In the genomic region with DNA sequence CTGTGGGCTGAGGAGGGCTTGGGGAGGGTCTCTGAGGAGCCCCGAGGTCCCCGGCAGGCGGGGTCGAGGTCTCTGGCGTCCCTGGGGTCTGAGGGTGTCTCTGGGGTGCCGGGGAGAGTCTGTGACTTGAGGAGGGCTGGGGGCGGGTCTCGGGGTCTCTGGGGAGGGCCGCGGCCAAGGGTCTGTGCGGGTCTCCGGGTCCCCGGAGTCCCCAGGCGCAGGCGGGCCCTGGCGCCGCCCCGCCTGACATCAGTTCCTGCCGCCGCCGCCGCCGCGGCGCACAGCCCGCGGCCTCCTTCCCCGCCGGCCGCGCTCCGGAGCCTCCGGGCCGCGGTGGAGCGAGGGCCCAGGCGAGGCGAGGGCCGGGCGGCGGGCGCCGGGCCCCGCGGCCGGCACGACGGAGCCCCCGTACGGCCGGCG, we compare ENCODE assay signal across 8 cellular contexts. TPM values are rescaled to one million over a fixed set of nuclear protein-coding genes. Genes with fewer than 3 reads are reported as not detected.
A peak's percentile ranks its signal among the peaks of the same experiment; 100 is the strongest.
DNase-seq lines count a peak whose midpoint lies in the region; FAIRE-seq and TF ChIP-seq lines count a peak whose summit lies in the region.

A gene with protein sequence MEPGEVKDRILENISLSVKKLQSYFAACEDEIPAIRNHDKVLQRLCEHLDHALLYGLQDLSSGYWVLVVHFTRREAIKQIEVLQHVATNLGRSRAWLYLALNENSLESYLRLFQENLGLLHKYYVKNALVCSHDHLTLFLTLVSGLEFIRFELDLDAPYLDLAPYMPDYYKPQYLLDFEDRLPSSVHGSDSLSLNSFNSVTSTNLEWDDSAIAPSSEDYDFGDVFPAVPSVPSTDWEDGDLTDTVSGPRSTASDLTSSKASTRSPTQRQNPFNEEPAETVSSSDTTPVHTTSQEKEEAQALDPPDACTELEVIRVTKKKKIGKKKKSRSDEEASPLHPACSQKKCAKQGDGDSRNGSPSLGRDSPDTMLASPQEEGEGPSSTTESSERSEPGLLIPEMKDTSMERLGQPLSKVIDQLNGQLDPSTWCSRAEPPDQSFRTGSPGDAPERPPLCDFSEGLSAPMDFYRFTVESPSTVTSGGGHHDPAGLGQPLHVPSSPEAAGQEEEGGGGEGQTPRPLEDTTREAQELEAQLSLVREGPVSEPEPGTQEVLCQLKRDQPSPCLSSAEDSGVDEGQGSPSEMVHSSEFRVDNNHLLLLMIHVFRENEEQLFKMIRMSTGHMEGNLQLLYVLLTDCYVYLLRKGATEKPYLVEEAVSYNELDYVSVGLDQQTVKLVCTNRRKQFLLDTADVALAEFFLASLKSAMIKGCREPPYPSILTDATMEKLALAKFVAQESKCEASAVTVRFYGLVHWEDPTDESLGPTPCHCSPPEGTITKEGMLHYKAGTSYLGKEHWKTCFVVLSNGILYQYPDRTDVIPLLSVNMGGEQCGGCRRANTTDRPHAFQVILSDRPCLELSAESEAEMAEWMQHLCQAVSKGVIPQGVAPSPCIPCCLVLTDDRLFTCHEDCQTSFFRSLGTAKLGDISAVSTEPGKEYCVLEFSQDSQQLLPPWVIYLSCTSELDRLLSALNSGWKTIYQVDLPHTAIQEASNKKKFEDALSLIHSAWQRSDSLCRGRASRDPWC (plus strand): TSS at position 279 of the 420 bp plus-strand sequence. CDS start 239 bp downstream, outside the sequence.

- H3K36me3 ChIP-seq in bronchial epithelial cell (ENCODE audit: control insufficient read depth, insufficient read depth, low read length) (no peaks in the 10 kb centered on the region), kidney (ENCODE audit: control insufficient read depth in 1 of 2, insufficient read depth in 2 of 2, low read length in 2 of 2) (no peaks in the 10 kb centered on the region)

- peaks cover 3 to 7% of the 10 kb centered on the region in 2 donors for H3K4me1 ChIP-seq in kidney (ENCODE audit: control insufficient read depth in 1 of 2, insufficient read depth in 1 of 2, low read depth in 1 of 2, low read length in 2 of 2)

- no peaks in the 10 kb centered on the region for H3K27me3 ChIP-seq in bronchial epithelial cell (ENCODE audit: control insufficient read depth, insufficient read depth, low read length)

- no peaks in the 10 kb centered on the region for H3K9me3 ChIP-seq in kidney (ENCODE audit: control insufficient read depth in 1 of 2, low read length in 2 of 2)

- H3K9ac ChIP-seq in kidney (ENCODE audit: low read length in 2 of 2): peak within 1 kb of the TSS; percentile 81 to 99

- intact Hi-C loops in kidney (cut with DNase I): no loop called here

- DNase-seq in DMS79 treated with DMSO at 0.1 percent for 48 hours (lab: John Stamatoyannopoulos, UW) (peak; percentile 10), DMS79 (lab: John Stamatoyannopoulos, UW) (no peak), HT1080 (ENCODE audit: low read depth) (no peak), UCSD-AML1 (lab: John Stamatoyannopoulos, UW; ENCODE audit: unreplicated experiment) (peak; percentile 55), bronchial epithelial cell (ENCODE audit: low read depth) (no peak), kidney (peak; percentile 78), SK-N-DZ (ENCODE audit: low spot score) (no peak)
- peak; percentile 62 for DNase-seq in stimulated activated CD4-positive, alpha-beta T cell treated with anti-CD3 and anti-CD28 coated beads, Interleukin-15, amount 100 ng/mL, for 24 hours

- H3K27ac ChIP-seq in kidney (ENCODE audit: low read depth in 2 of 2, low read length in 2 of 2): peak within 1 kb of the TSS; percentile 83 to 88

- H3K4me3 ChIP-seq in bronchial epithelial cell (ENCODE audit: low read depth, low read length) (peak within 1 kb of the TSS; percentile 68), kidney (ENCODE audit: low read length in 2 of 2) (peak within 1 kb of the TSS; percentile 75 to 89)

- TF ChIP-seq CTCF in bronchial epithelial cell (IDR thresholded peaks at IDR 0.05; ENCODE audit: insufficient read depth, low read length, severe bottlenecking) (no peak), kidney (IDR thresholded peaks at IDR 0.05; ENCODE audit: borderline replicate concordance, extremely low read depth, insufficient read depth) (no peak)

- FAIRE-seq in bronchial epithelial cell (lab: Jason Lieb, UNC): no peak
- no peak for FAIRE-seq in kidney (lab: Jason Lieb, UNC)

RNA-seq across cellular contexts. Expression of the gene that starts here (rescaled TPM):
- total RNA-seq in HT1080 (2014; rRNA removed; shearing (Covaris generic)): 44.4 and 45.2 TPM in 2 replicates
- 38.3 and 46.4 TPM in 2 replicates for polyA plus RNA-seq in HT1080 (2015; cell fraction: cytosol; rRNA removed)
- polyA plus RNA-seq in HT1080 (2015; cell fraction: nucleus; rRNA removed): 58.7 and 61.7 TPM in 2 replicates
- total RNA-seq in bronchial epithelial cell: 52.0 and 60.6 TPM in 2 replicates
- 65.7 TPM for total RNA-seq in kidney
- polyA plus RNA-seq in kidney (ENCODE audit: insufficient read depth, low read depth, low replicate concordance): 21.7 TPM
- 24.5 and 26.5 TPM in 2 replicates for polyA plus RNA-seq in SK-N-DZ (2014; cell fraction: cytosol; rRNA removed)
- 38.0 and 51.0 TPM in 2 replicates for polyA plus RNA-seq in SK-N-DZ (2014; cell fraction: nucleus; rRNA removed)

Comparison
In these comparisons a context has a peak if more than half of its experiments do, and no peak if none do; other contexts are left out.
1. DNase-seq: peak in DMS79 treated with DMSO at 0.1 percent for 48 hours (single experiment), UCSD-AML1 (single experiment), kidney (single experiment) and stimulated activated CD4-positive, alpha-beta T cell treated with anti-CD3 and anti-CD28 coated beads, Interleukin-15, amount 100 ng/mL, for 24 hours (single experiment); none in DMS79 (single experiment), HT1080 (single experiment), bronchial epithelial cell (single experiment) and SK-N-DZ (single experiment).